ENCODE assay signal across 1 cellular context in the genomic region with DNA sequence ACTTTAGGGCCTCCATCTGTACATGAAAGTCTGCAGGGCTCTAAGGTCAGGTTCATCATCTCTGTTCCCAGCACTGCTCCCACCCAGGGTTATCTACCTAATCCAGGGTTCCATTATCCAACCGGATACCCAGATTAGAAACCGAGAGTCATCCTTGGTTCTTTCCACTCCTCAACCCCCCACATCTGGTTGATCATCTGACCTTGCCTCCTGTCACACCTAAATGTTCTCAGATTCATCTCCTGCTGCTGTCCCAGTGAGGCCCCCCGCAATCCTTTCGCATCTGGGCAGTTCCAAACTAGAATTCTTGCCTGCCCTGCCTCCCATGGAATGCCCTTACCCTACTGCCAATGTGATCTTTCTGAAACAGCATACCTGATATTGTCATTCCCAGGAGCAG.
TF ChIP-seq lines count a peak whose summit lies in the region.

No MANE protein-coding gene starts in this region.

TF ChIP-seq in K562, 482 proteins besides CTCF, POLR2A, EP300 and RAD21 (continued from another document and continues in another):
- TF ChIP-seq NCOR1 (IDR thresholded peaks at IDR 0.05) (peak; percentile 91), NFE2L1 (tag; IDR thresholded peaks at IDR 0.05; ENCODE audit: borderline replicate concordance, low read depth) (no peak), HDAC1 (IDR thresholded peaks at IDR 0.05) (peak in 1 of 2 experiments; percentile 79; a peak in 3 of 4 replicates), ZEB2 (IDR thresholded peaks at IDR 0.05) (peak; percentile 90), BDP1 (IDR thresholded peaks at IDR 0.05; ENCODE audit: insufficient read depth, insufficient read length) (no peak), CCNT2 (IDR thresholded peaks at IDR 0.05; ENCODE audit: borderline replicate concordance, extremely low read depth, insufficient read length, low read depth, low read length) (peak; percentile 77), POLR2B (IDR thresholded peaks at IDR 0.05; ENCODE audit: low read depth, partially characterized antibody) (no peak), FOXJ2 (tag; IDR thresholded peaks at IDR 0.05) (no peak), BHLHE40 (IDR thresholded peaks at IDR 0.05; ENCODE audit: low read length) (no peak; the same call in 1 of the 2 replicates), GTF2F1 (IDR thresholded peaks at IDR 0.05; ENCODE audit: low read depth, low read length) (no peak), ZNF274 (IDR thresholded peaks at IDR 0.05; ENCODE audit: borderline replicate concordance, low read depth, low read length) (no peak), SMARCC2 (IDR thresholded peaks at IDR 0.05; ENCODE audit: low read depth) (peak; percentile 64; the same call in 1 of the 2 replicates), MAFG (tag; conservative IDR thresholded peaks at IDR 0.05) (peak; percentile 84), DPF2 (IDR thresholded peaks at IDR 0.05) (peak; percentile 91), ARNT (IDR thresholded peaks at IDR 0.05) (0 out of 4 replicates have a peak, but pooled peaks of 1 of the 2 experiments have one; percentile 46), CXXC5 (CRISPR knock-in tag; IDR thresholded peaks at IDR 0.05) (0 out of 2 replicates have a peak, but pooled peaks have one; percentile 15), SIRT6 (IDR thresholded peaks at IDR 0.05; ENCODE audit: low read depth, low read length) (no peak), NFE2 (IDR thresholded peaks at IDR 0.05; ENCODE audit: low read depth) (peak; percentile 84), ZNF224 (CRISPR knock-in tag; IDR thresholded peaks at IDR 0.05) (no peak), ZNF165 (CRISPR knock-in tag; IDR thresholded peaks at IDR 0.05; ENCODE audit: borderline replicate concordance) (no peak), NONO (IDR thresholded peaks at IDR 0.05; ENCODE audit: low read depth in 2 of 2, low read length in 1 of 2) (no peak), LEF1 (IDR thresholded peaks at IDR 0.05) (0 out of 2 replicates have a peak, but pooled peaks have one; percentile 55), KLF10 (CRISPR knock-in tag; IDR thresholded peaks at IDR 0.05) (no peak), FOXP1 (CRISPR knock-in tag; IDR thresholded peaks at IDR 0.05) (no peak), ZNF408 (CRISPR knock-in tag; IDR thresholded peaks at IDR 0.05; ENCODE audit: low read depth) (no peak), SMAD4 (CRISPR knock-in tag; conservative IDR thresholded peaks at IDR 0.05) (0 out of 2 replicates have a peak, but pooled peaks have one; percentile 15), L3MBTL2 (IDR thresholded peaks at IDR 0.05) (peak; percentile 29; the same call in 1 of the 2 replicates), NCOA1 (IDR thresholded peaks at IDR 0.05; ENCODE audit: low read depth) (peak; percentile 81; the same call in 1 of the 2 replicates)
- TF ChIP-seq, protein P1, sequence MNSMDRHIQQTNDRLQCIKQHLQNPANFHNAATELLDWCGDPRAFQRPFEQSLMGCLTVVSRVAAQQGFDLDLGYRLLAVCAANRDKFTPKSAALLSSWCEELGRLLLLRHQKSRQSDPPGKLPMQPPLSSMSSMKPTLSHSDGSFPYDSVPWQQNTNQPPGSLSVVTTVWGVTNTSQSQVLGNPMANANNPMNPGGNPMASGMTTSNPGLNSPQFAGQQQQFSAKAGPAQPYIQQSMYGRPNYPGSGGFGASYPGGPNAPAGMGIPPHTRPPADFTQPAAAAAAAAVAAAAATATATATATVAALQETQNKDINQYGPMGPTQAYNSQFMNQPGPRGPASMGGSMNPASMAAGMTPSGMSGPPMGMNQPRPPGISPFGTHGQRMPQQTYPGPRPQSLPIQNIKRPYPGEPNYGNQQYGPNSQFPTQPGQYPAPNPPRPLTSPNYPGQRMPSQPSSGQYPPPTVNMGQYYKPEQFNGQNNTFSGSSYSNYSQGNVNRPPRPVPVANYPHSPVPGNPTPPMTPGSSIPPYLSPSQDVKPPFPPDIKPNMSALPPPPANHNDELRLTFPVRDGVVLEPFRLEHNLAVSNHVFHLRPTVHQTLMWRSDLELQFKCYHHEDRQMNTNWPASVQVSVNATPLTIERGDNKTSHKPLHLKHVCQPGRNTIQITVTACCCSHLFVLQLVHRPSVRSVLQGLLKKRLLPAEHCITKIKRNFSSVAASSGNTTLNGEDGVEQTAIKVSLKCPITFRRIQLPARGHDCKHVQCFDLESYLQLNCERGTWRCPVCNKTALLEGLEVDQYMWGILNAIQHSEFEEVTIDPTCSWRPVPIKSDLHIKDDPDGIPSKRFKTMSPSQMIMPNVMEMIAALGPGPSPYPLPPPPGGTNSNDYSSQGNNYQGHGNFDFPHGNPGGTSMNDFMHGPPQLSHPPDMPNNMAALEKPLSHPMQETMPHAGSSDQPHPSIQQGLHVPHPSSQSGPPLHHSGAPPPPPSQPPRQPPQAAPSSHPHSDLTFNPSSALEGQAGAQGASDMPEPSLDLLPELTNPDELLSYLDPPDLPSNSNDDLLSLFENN (IDR thresholded peaks at IDR 0.05; ENCODE audit: low read depth in 2 of 2, low read length in 2 of 2) = 0 out of 4 replicates have a peak, but pooled peaks of 1 of the 2 experiments have one; percentile 60
- TF ChIP-seq, protein P2, sequence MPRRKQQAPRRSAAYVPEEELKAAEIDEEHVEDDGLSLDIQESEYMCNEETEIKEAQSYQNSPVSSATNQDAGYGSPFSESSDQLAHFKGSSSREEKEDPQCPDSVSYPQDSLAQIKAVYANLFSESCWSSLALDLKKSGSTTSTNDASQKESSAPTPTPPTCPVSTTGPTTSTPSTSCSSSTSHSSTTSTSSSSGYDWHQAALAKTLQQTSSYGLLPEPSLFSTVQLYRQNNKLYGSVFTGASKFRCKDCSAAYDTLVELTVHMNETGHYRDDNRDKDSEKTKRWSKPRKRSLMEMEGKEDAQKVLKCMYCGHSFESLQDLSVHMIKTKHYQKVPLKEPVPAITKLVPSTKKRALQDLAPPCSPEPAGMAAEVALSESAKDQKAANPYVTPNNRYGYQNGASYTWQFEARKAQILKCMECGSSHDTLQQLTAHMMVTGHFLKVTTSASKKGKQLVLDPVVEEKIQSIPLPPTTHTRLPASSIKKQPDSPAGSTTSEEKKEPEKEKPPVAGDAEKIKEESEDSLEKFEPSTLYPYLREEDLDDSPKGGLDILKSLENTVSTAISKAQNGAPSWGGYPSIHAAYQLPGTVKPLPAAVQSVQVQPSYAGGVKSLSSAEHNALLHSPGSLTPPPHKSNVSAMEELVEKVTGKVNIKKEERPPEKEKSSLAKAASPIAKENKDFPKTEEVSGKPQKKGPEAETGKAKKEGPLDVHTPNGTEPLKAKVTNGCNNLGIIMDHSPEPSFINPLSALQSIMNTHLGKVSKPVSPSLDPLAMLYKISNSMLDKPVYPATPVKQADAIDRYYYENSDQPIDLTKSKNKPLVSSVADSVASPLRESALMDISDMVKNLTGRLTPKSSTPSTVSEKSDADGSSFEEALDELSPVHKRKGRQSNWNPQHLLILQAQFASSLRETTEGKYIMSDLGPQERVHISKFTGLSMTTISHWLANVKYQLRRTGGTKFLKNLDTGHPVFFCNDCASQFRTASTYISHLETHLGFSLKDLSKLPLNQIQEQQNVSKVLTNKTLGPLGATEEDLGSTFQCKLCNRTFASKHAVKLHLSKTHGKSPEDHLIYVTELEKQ (CRISPR knock-in tag; IDR thresholded peaks at IDR 0.05) = no peak
- TF ChIP-seq, protein P3, sequence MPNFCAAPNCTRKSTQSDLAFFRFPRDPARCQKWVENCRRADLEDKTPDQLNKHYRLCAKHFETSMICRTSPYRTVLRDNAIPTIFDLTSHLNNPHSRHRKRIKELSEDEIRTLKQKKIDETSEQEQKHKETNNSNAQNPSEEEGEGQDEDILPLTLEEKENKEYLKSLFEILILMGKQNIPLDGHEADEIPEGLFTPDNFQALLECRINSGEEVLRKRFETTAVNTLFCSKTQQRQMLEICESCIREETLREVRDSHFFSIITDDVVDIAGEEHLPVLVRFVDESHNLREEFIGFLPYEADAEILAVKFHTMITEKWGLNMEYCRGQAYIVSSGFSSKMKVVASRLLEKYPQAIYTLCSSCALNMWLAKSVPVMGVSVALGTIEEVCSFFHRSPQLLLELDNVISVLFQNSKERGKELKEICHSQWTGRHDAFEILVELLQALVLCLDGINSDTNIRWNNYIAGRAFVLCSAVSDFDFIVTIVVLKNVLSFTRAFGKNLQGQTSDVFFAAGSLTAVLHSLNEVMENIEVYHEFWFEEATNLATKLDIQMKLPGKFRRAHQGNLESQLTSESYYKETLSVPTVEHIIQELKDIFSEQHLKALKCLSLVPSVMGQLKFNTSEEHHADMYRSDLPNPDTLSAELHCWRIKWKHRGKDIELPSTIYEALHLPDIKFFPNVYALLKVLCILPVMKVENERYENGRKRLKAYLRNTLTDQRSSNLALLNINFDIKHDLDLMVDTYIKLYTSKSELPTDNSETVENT (CRISPR knock-in tag; IDR thresholded peaks at IDR 0.05) = no peak
- TF ChIP-seq, protein P4, sequence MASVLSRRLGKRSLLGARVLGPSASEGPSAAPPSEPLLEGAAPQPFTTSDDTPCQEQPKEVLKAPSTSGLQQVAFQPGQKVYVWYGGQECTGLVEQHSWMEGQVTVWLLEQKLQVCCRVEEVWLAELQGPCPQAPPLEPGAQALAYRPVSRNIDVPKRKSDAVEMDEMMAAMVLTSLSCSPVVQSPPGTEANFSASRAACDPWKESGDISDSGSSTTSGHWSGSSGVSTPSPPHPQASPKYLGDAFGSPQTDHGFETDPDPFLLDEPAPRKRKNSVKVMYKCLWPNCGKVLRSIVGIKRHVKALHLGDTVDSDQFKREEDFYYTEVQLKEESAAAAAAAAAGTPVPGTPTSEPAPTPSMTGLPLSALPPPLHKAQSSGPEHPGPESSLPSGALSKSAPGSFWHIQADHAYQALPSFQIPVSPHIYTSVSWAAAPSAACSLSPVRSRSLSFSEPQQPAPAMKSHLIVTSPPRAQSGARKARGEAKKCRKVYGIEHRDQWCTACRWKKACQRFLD (CRISPR knock-in tag; IDR thresholded peaks at IDR 0.05) = no peak; the same call in 1 of the 2 replicates
- TF ChIP-seq, protein P5, sequence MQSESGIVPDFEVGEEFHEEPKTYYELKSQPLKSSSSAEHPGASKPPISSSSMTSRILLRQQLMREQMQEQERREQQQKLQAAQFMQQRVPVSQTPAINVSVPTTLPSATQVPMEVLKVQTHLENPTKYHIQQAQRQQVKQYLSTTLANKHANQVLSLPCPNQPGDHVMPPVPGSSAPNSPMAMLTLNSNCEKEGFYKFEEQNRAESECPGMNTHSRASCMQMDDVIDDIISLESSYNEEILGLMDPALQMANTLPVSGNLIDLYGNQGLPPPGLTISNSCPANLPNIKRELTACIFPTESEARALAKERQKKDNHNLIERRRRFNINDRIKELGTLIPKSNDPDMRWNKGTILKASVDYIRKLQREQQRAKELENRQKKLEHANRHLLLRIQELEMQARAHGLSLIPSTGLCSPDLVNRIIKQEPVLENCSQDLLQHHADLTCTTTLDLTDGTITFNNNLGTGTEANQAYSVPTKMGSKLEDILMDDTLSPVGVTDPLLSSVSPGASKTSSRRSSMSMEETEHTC (IDR thresholded peaks at IDR 0.05) = peak; percentile 69; the same call in 1 of the 2 replicates
- TF ChIP-seq, protein P6, sequence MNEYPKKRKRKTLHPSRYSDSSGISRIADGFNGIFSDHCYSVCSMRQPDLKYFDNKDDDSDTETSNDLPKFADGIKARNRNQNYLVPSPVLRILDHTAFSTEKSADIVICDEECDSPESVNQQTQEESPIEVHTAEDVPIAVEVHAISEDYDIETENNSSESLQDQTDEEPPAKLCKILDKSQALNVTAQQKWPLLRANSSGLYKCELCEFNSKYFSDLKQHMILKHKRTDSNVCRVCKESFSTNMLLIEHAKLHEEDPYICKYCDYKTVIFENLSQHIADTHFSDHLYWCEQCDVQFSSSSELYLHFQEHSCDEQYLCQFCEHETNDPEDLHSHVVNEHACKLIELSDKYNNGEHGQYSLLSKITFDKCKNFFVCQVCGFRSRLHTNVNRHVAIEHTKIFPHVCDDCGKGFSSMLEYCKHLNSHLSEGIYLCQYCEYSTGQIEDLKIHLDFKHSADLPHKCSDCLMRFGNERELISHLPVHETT (CRISPR knock-in tag; conservative IDR thresholded peaks at IDR 0.05 in 1 of 2, IDR thresholded peaks at IDR 0.05 in 1 of 2) = 0 out of 4 replicates have a peak, but pooled peaks of 1 of the 2 experiments have one; percentile 28
- TF ChIP-seq, protein P7, sequence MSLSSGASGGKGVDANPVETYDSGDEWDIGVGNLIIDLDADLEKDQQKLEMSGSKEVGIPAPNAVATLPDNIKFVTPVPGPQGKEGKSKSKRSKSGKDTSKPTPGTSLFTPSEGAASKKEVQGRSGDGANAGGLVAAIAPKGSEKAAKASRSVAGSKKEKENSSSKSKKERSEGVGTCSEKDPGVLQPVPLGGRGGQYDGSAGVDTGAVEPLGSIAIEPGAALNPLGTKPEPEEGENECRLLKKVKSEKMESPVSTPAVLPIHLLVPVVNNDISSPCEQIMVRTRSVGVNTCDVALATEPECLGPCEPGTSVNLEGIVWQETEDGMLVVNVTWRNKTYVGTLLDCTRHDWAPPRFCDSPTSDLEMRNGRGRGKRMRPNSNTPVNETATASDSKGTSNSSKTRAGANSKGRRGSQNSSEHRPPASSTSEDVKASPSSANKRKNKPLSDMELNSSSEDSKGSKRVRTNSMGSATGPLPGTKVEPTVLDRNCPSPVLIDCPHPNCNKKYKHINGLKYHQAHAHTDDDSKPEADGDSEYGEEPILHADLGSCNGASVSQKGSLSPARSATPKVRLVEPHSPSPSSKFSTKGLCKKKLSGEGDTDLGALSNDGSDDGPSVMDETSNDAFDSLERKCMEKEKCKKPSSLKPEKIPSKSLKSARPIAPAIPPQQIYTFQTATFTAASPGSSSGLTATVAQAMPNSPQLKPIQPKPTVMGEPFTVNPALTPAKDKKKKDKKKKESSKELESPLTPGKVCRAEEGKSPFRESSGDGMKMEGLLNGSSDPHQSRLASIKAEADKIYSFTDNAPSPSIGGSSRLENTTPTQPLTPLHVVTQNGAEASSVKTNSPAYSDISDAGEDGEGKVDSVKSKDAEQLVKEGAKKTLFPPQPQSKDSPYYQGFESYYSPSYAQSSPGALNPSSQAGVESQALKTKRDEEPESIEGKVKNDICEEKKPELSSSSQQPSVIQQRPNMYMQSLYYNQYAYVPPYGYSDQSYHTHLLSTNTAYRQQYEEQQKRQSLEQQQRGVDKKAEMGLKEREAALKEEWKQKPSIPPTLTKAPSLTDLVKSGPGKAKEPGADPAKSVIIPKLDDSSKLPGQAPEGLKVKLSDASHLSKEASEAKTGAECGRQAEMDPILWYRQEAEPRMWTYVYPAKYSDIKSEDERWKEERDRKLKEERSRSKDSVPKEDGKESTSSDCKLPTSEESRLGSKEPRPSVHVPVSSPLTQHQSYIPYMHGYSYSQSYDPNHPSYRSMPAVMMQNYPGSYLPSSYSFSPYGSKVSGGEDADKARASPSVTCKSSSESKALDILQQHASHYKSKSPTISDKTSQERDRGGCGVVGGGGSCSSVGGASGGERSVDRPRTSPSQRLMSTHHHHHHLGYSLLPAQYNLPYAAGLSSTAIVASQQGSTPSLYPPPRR (CRISPR knock-in tag; IDR thresholded peaks at IDR 0.05; ENCODE audit: borderline replicate concordance) = no peak
- TF ChIP-seq, protein P8, sequence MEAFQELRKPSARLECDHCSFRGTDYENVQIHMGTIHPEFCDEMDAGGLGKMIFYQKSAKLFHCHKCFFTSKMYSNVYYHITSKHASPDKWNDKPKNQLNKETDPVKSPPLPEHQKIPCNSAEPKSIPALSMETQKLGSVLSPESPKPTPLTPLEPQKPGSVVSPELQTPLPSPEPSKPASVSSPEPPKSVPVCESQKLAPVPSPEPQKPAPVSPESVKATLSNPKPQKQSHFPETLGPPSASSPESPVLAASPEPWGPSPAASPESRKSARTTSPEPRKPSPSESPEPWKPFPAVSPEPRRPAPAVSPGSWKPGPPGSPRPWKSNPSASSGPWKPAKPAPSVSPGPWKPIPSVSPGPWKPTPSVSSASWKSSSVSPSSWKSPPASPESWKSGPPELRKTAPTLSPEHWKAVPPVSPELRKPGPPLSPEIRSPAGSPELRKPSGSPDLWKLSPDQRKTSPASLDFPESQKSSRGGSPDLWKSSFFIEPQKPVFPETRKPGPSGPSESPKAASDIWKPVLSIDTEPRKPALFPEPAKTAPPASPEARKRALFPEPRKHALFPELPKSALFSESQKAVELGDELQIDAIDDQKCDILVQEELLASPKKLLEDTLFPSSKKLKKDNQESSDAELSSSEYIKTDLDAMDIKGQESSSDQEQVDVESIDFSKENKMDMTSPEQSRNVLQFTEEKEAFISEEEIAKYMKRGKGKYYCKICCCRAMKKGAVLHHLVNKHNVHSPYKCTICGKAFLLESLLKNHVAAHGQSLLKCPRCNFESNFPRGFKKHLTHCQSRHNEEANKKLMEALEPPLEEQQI (IDR thresholded peaks at IDR 0.05) = 0 out of 2 replicates have a peak, but pooled peaks have one; percentile 25
